1 cellular context compared by ENCODE assay signal in the genomic region with DNA sequence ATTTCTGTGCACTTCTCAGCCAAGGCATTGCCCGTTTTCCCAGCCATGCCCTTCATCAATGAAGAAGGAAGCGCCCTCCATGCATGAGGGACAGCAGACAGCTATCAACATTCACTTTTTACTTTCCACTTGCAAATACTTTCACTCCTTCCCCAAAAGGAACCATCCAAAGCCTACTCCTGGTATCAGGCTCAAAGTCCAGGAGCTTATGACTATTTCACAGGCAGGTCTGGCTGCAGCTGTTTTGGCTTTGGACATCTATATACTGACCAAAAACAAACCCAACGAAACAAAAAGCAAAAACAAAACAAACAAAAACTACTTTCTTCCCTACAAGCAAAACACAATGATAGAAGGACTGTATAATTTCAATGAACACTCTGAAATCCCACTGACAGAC.
TF ChIP-seq lines count a peak whose summit lies in the region.

No MANE protein-coding gene starts in this region.

TF ChIP-seq in H1, 55 proteins besides CTCF, POLR2A, EP300 and RAD21:
- TF ChIP-seq RBBP5 (IDR thresholded peaks at IDR 0.05; ENCODE audit: borderline replicate concordance, low read depth, low read length) (no peak), CTBP2 (IDR thresholded peaks at IDR 0.05; ENCODE audit: borderline replicate concordance, insufficient read depth, insufficient read length, low read length) (no peak)
TF ChIP-seq in H1: peak in this region for 0.
